ENCODE assay signal across 32 cellular contexts in genomic region chr12:115756271-115756670, GRCh38.
DNase-seq lines count a peak whose midpoint lies in the region; ATAC-seq and TF ChIP-seq lines count a peak whose summit lies in the region.
"Had no signal": no experiment of that assay in that cellular context is flagged by ENCODE, and none has a peak within 500 bp of the region (broad histone marks: within the 10 kb centered on the region; RNA-seq: fewer than 3 reads in every experiment).

No MANE protein-coding gene starts in this region.

- H3K27ac Mint-ChIP-seq in MCF 10A (ENCODE audit: low read depth, unreplicated experiment): no peak overlapping the region
- peak overlapping the region; percentile 95 for H3K27ac Mint-ChIP-seq in mesothelial cell of epicardium
- H3K27ac Mint-ChIP-seq: activated CD8-positive, alpha-beta T cell treated with anti-CD3 and anti-CD28 coated beads for 36 hours; activated T-helper 17 cell treated with anti-CD3 and anti-CD28 coated beads, Interleukin-2, amount 50 U/mL, for 72 hours; effector memory CD8-positive, alpha-beta T cell; memory B cell; stimulated activated memory B cell treated with anti-CD40 and anti-IgM and Interleukin-4, amounts not matched to agents 10 μg/mL and 1 μg/mL and 100 μg/mL, for 72 hours; T-helper 1 cell treated with Interleukin-12 subunit alpha and Interleukin-12 subunit beta and Interleukin-4 antibody, amounts not matched to agents 30 μg/mL and 1 μg/mL, for 36 hours had no signal

- CTCF ChIA-PET in MCF 10A (lab: Yijun Ruan, JAX): interaction anchor here (0.7 to 1.2 kb wide), 2 partner anchors 154 to 1119 kb away, joined by 3 to 4 read pairs; no protein-coding TSS in a partner anchor

- H3K27me3 Mint-ChIP-seq in MCF 10A (ENCODE audit: insufficient read depth, unreplicated experiment) (peaks cover 54% of the 10 kb centered on the region), mesothelial cell of epicardium (ENCODE audit: low read depth) (no peaks in the 10 kb centered on the region)
- H3K27me3 Mint-ChIP-seq: effector memory CD8-positive, alpha-beta T cell had no signal

- no peaks in the 10 kb centered on the region for H3K36me3 ChIP-seq in breast epithelium
- H3K36me3 ChIP-seq: BLaER1 treated with 17β-estradiol and CSF1 and Interleukin-3, amounts not matched to agents 10 nM and 100 nM; cardiac muscle cell; neutrophil; sigmoid colon had no signal

- TF ChIP-seq CTCF in breast epithelium (IDR thresholded peaks at IDR 0.05): no peak
- no peak for TF ChIP-seq CTCF in MCF 10A (IDR thresholded peaks at IDR 0.05; ENCODE audit: unreplicated experiment)
- no peak for TF ChIP-seq CTCF in VCaP (conservative IDR thresholded peaks at IDR 0.05)
- no peak for TF ChIP-seq CTCF in mesothelial cell of epicardium (IDR thresholded peaks at IDR 0.05; ENCODE audit: unreplicated experiment)

- H3K27ac ChIP-seq in breast epithelium: peak overlapping the region; percentile 72 to 74
- peak overlapping the region; percentile 93 for H3K27ac ChIP-seq in VCaP
- H3K27ac ChIP-seq: BLaER1 treated with 17β-estradiol and CSF1 and Interleukin-3, amounts not matched to agents 10 nM and 100 nM; cardiac muscle cell; coronary artery; neutrophil; sigmoid colon had no signal

- H3K27me3 ChIP-seq in breast epithelium: no peaks in the 10 kb centered on the region

- POLR2A ChIA-PET in MCF 10A (lab: Yijun Ruan, JAX): interaction anchor here (0.6 to 1.2 kb wide), 3 partner anchors 172 to 1088 kb away, joined by 3 to 7 read pairs (median 3); no protein-coding TSS in a partner anchor

- H3K4me3 Mint-ChIP-seq in MCF 10A (ENCODE audit: unreplicated experiment) (no peak overlapping the region), mesothelial cell of epicardium (peak overlapping the region; percentile 59)
- H3K4me3 Mint-ChIP-seq: activated CD8-positive, alpha-beta T cell treated with anti-CD3 and anti-CD28 coated beads for 36 hours; activated T-helper 17 cell treated with anti-CD3 and anti-CD28 coated beads, Interleukin-2, amount 50 U/mL, for 72 hours; effector memory CD8-positive, alpha-beta T cell; memory B cell; stimulated activated memory B cell treated with anti-CD40 and anti-IgM and Interleukin-4, amounts not matched to agents 10 μg/mL and 1 μg/mL and 100 μg/mL, for 72 hours; T-helper 1 cell treated with Interleukin-12 subunit alpha and Interleukin-12 subunit beta and Interleukin-4 antibody, amounts not matched to agents 30 μg/mL and 1 μg/mL, for 36 hours had no signal

- ATAC-seq in GM18505 (IDR thresholded peaks at IDR 0.05; ENCODE audit: unreplicated experiment): no peak
- ATAC-seq: activated CD8-positive, alpha-beta T cell treated with anti-CD3 and anti-CD28 coated beads for 36 hours; activated T-helper 17 cell treated with anti-CD3 and anti-CD28 coated beads, Interleukin-2, amount 50 U/mL, for 72 hours; effector memory CD8-positive, alpha-beta T cell; esophagus mucosa; HCT116; stimulated activated memory B cell treated with anti-CD40 and anti-IgM and Interleukin-4, amounts not matched to agents 10 μg/mL and 1 μg/mL and 100 μg/mL, for 72 hours had no signal

- H3K36me3 Mint-ChIP-seq in MCF 10A (ENCODE audit: insufficient read depth, unreplicated experiment) (no peaks in the 10 kb centered on the region), mesothelial cell of epicardium (no peaks in the 10 kb centered on the region)
- H3K36me3 Mint-ChIP-seq: memory B cell; stimulated activated memory B cell treated with anti-CD40 and anti-IgM and Interleukin-4, amounts not matched to agents 10 μg/mL and 1 μg/mL and 100 μg/mL, for 72 hours had no signal

- H3K9me3 Mint-ChIP-seq in MCF 10A (ENCODE audit: unreplicated experiment) (no peaks in the 10 kb centered on the region), mesothelial cell of epicardium (no peaks in the 10 kb centered on the region)
- H3K9me3 Mint-ChIP-seq: activated CD8-positive, alpha-beta T cell treated with anti-CD3 and anti-CD28 coated beads for 36 hours; activated T-helper 17 cell treated with anti-CD3 and anti-CD28 coated beads, Interleukin-2, amount 50 U/mL, for 72 hours; effector memory CD8-positive, alpha-beta T cell; memory B cell; T-helper 1 cell treated with Interleukin-12 subunit alpha and Interleukin-12 subunit beta and Interleukin-4 antibody, amounts not matched to agents 30 μg/mL and 1 μg/mL, for 36 hours had no signal

- no peaks in the 10 kb centered on the region for H3K9me3 ChIP-seq in breast epithelium
- H3K9me3 ChIP-seq: BLaER1 treated with 17β-estradiol and CSF1 and Interleukin-3, amounts not matched to agents 10 nM and 100 nM; neutrophil; sigmoid colon; SK-N-SH had no signal

- BruUV-seq in MCF 10A (replicated peaks; lab: Mats Ljungman, UMichigan): no TSS peak

- no peaks in the 10 kb centered on the region for H3K4me1 Mint-ChIP-seq in MCF 10A (ENCODE audit: insufficient read depth, unreplicated experiment)
- H3K4me1 Mint-ChIP-seq in mesothelial cell of epicardium: peaks cover 84% of the 10 kb centered on the region
- H3K4me1 Mint-ChIP-seq: activated T-helper 17 cell treated with anti-CD3 and anti-CD28 coated beads, Interleukin-2, amount 50 U/mL, for 72 hours; memory B cell; stimulated activated memory B cell treated with anti-CD40 and anti-IgM and Interleukin-4, amounts not matched to agents 10 μg/mL and 1 μg/mL and 100 μg/mL, for 72 hours had no signal

- DNase-seq in breast epithelium (ENCODE audit: low spot score in 2 of 2) (no peak), MCF 10A (ENCODE audit: unreplicated experiment) (no peak), mesothelial cell of epicardium (ENCODE audit: low spot score in 2 of 2, unreplicated experiment in 2 of 2) (no peak), NCI-H1417 treated with DMSO at 0.1 percent for 48 hours (lab: John Stamatoyannopoulos, UW) (no peak), putamen (ENCODE audit: low spot score) (no peak), NOMO-1 treated with DMSO at 0.1 percent for 48 hours (lab: John Stamatoyannopoulos, UW; ENCODE audit: unreplicated experiment) (no peak)
- DNase-seq: activated CD8-positive, alpha-beta T cell treated with anti-CD3 and anti-CD28 coated beads for 36 hours; activated naive CD4-positive, alpha-beta T cell treated with anti-CD3 and anti-CD28 coated beads, Interleukin-2, amount 50 U/mL, for 16 hours; anterior cingulate cortex; COR-L47; effector memory CD8-positive, alpha-beta T cell; KG1; MV-4-11; NCI-H1930; NCI-H2227 treated with DMSO at 0.1 percent for 48 hours; NCI-H748 treated with DMSO at 0.1 percent for 48 hours; RPMI8226; sigmoid colon; SK-N-SH; stimulated activated CD4-positive, alpha-beta T cell treated with anti-CD3 and anti-CD28 coated beads, Interleukin-4, amount 100 ng/mL, for 4 hours had no signal

- peaks cover 3 to 5% of the 10 kb centered on the region in 2 donors for H3K4me1 ChIP-seq in breast epithelium
- H3K4me1 ChIP-seq: sigmoid colon had no signal

- TF ChIP-seq POLR2A in breast epithelium (IDR thresholded peaks at IDR 0.05) (no peak), GM18505 (IDR thresholded peaks at IDR 0.05; ENCODE audit: borderline replicate concordance, extremely low read depth, insufficient read depth, insufficient read length) (no peak)

- intact Hi-C loops in breast epithelium (cut with DNase I; ENCODE audit: low total_unique reads): no loop called here
- intact Hi-C loops in MCF 10A (cut with micrococcal nuclease): no loop called here

- peak overlapping the region in 2 of 3 donors; percentile 20 to 48 for H3K4me3 ChIP-seq in breast epithelium
- H3K4me3 ChIP-seq: BLaER1 treated with 17β-estradiol and CSF1 and Interleukin-3, amounts not matched to agents 10 nM and 100 nM; cardiac muscle cell; coronary artery; sigmoid colon had no signal
